11 cellular contexts compared by ENCODE assay signal in the genomic region with DNA sequence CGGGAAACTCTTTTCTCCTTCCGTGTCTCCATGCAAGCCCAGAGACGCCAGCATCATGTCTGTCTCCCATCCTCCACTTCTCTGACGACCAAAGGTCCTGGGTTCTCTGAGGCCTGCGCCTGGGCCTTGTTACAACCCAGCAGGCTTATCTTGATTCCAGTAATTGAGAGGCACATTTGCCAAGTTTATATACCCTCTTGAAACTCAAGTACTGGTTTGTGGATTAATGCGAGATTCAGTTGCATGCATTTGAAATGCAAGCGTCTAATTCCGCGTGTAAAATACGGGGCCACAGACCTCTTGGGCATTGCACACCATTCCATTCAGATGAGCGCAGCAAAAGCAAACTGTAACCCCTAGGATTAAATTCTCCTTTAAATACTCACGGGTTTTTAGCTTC. TPM values are rescaled to one million over a fixed set of nuclear protein-coding genes. Genes with fewer than 3 reads are reported as not detected.
"Had no signal": no experiment of that assay in that cellular context is flagged by ENCODE, and none has a peak within 500 bp of the region (broad histone marks: within the 10 kb centered on the region; RNA-seq: fewer than 3 reads in every experiment).

No MANE protein-coding gene starts in this region.

- H3K36me3 ChIP-seq: colonic mucosa, ovary had no signal

- H3K27me3 ChIP-seq: colonic mucosa, ovary had no signal

- H3K9me3 ChIP-seq: colonic mucosa, ovary had no signal

- H3K4me3 ChIP-seq: colonic mucosa, ovary, skin epidermis had no signal

- H3K27ac ChIP-seq: colonic mucosa, ovary had no signal

- ATAC-seq: T-helper 17 cell, WTC11 had no signal

- DNase-seq: activated CD4-positive, alpha-beta T cell treated with anti-CD3 and anti-CD28 coated beads for 48 hours; activated naive CD4-positive, alpha-beta T cell treated with Interleukin-2 at 50 U/mL for 16 hours; colonic mucosa; hippocampal formation; nephron progenitor cell; T-helper 17 cell; trophoblast cell had no signal

RNA-seq across cellular contexts. Expression of a gene that starts 28.7 kb away (rescaled TPM):
- total RNA-seq: activated T-helper 1 cell treated with anti-CD3 and anti-CD28 coated beads, Interleukin-12 subunit alpha, Interleukin-12 subunit beta, Interleukin-2, Interleukin-4 antibody, amounts not matched to agents 30 ng/mL and 10 ng/mL and 1 ng/mL, durations not matched to agents 14 hours and 24 hours and 36 hours had no signal
